Comparison of ENCODE assay signal across 24 cellular contexts in the genomic region with DNA sequence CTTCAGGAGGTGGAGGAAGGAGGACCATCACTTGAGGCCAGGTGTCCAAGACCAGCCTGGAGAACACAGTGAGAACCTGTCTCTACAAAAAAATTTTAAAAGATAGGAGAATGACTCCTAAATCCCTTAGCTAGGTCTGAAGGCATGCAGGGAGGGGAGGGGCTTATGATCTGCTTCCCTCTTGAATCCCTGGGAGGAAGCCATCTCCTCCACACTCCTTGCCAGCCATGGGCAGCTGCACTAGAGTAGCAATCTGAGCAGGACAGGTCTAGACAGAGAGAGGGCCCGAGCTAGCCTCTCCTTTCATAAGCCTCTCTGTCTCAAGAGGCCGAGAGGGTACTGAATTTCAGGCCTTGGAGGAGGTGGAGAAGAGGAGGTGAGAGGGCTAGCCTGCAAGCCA. TPM values are rescaled to one million over a fixed set of nuclear protein-coding genes. Genes with fewer than 3 reads are reported as not detected.
DNase-seq lines count a peak whose midpoint lies in the region; TF ChIP-seq lines count a peak whose summit lies in the region.
"Had no signal": no experiment of that assay in that cellular context is flagged by ENCODE, and none has a peak within 500 bp of the region (broad histone marks: within the 10 kb centered on the region; RNA-seq: fewer than 3 reads in every experiment).

No MANE protein-coding gene starts in this region.

- no peak overlapping the region for H3K9ac ChIP-seq in neural progenitor cell

- H3K4me1 Mint-ChIP-seq in neural progenitor cell (no peaks in the 10 kb centered on the region), Calu3 (ENCODE audit: low read depth, unreplicated experiment) (no peaks in the 10 kb centered on the region)
- H3K4me1 Mint-ChIP-seq: CD8-positive, alpha-beta memory T cell; T-cell had no signal

- H3K4me3 Mint-ChIP-seq in neural progenitor cell (peak overlapping the region; percentile 48), Calu3 (ENCODE audit: low read depth, unreplicated experiment) (no peak overlapping the region)
- H3K4me3 Mint-ChIP-seq: CD8-positive, alpha-beta memory T cell; T-cell had no signal

- H3F3A ChIP-seq in neural progenitor cell (ENCODE audit: low read depth), result no peaks in the 10 kb centered on the region

- H3K9me3 ChIP-seq in A673 (ENCODE audit: low read depth, low read length, poor library complexity, severe bottlenecking) (no peaks in the 10 kb centered on the region), HEK293 (ENCODE audit: control insufficient read depth, insufficient read depth, low read depth, low read length) (no peaks in the 10 kb centered on the region), neural progenitor cell (ENCODE audit: low read depth) (no peaks in the 10 kb centered on the region)

- H3K27ac ChIP-seq in A673 (ENCODE audit: low read depth, low read length, poor library complexity, severe bottlenecking), result no peak overlapping the region
- no peak overlapping the region for H3K27ac ChIP-seq in HEK293 (ENCODE audit: extremely low read depth, low read depth, low read length)
- no peak overlapping the region for H3K27ac ChIP-seq in neural progenitor cell
- no peak overlapping the region for H3K27ac ChIP-seq in dorsolateral prefrontal cortex
- H3K27ac ChIP-seq: C4-2B, HL-60 had no signal

- CTCF ChIA-PET in A673 (lab: Charles Lee), result no interaction called here
- CTCF ChIA-PET in HEK293 (lab: Yijun Ruan, JAX), result no interaction called here
- CTCF ChIA-PET in Calu3 (lab: Charles Lee), result no interaction called here

- H3K4me2 ChIP-seq in neural progenitor cell, result no peak overlapping the region

- intact Hi-C loops in A673 (cut with micrococcal nuclease; ENCODE audit: unreplicated experiment), result no loop called here
- intact Hi-C loops in Calu3 (cut with micrococcal nuclease; ENCODE audit: unreplicated experiment), result no loop called here
- intact Hi-C loops in dorsolateral prefrontal cortex (cut with DNase I), result no loop called here

- no peaks in the 10 kb centered on the region for H3K27me3 ChIP-seq in A673 (replicated peaks; ENCODE audit: insufficient read depth, low read depth, low read length, poor library complexity)
- no peaks in the 10 kb centered on the region for H3K27me3 ChIP-seq in neural progenitor cell
- H3K27me3 ChIP-seq in dorsolateral prefrontal cortex, result no peaks in the 10 kb centered on the region

- H3K79me2 ChIP-seq in neural progenitor cell (ENCODE audit: low read depth), result no peaks in the 10 kb centered on the region

- BruUV-seq in A673 (replicated peaks; lab: Mats Ljungman, UMichigan), result no TSS peak
- BruUV-seq in Calu3 (replicated peaks; lab: Mats Ljungman, UMichigan), result no TSS peak

- H3K27me3 Mint-ChIP-seq in neural progenitor cell (ENCODE audit: insufficient read depth, low read depth) (peaks cover 3% of the 10 kb centered on the region), Calu3 (ENCODE audit: unreplicated experiment) (peaks cover 12% of the 10 kb centered on the region)
- H3K27me3 Mint-ChIP-seq: T-cell had no signal

- no peaks in the 10 kb centered on the region for H3K36me3 Mint-ChIP-seq in neural progenitor cell
- no peaks in the 10 kb centered on the region for H3K36me3 Mint-ChIP-seq in Calu3 (ENCODE audit: insufficient read depth, unreplicated experiment)
- H3K36me3 Mint-ChIP-seq: CD8-positive, alpha-beta memory T cell; T-cell had no signal

- no peak overlapping the region for H2AFZ ChIP-seq in neural progenitor cell (replicated peaks)

- H3K9me3 Mint-ChIP-seq in neural progenitor cell (peaks cover 2% of the 10 kb centered on the region), Calu3 (ENCODE audit: low read depth, unreplicated experiment) (no peaks in the 10 kb centered on the region)
- H3K9me3 Mint-ChIP-seq: T-cell had no signal

- no peak overlapping the region for H3K4me3 ChIP-seq in A673 (ENCODE audit: low read depth, low read length, poor library complexity, severe bottlenecking)
- H3K4me3 ChIP-seq in HEK293 (ENCODE audit: low read depth, low read length), result no peak overlapping the region
- H3K4me3 ChIP-seq in neural progenitor cell, result no peak overlapping the region
- no peak overlapping the region for H3K4me3 ChIP-seq in dorsolateral prefrontal cortex

- POLR2A ChIA-PET in A673 (lab: Charles Lee; ENCODE audit: low non-redundant PET) (no interaction called here), HEK293 (lab: Yijun Ruan, JAX) (no interaction called here)

- DNase-seq in A673 (ENCODE audit: low spot score) (peak; percentile 15), NCI-H226 (peak; percentile 42), neural progenitor cell (ENCODE audit: low spot score) (no peak), Calu3 (no peak), dorsolateral prefrontal cortex (no peak)
- DNase-seq in activated CD8-positive, alpha-beta memory T cell treated with anti-CD3 and anti-CD28 coated beads, Interleukin-2, amount 50 U/mL, for 48 hours, result no peak
- DNase-seq: CD8-positive, alpha-beta memory T cell; EL; GF-D8; KBM-7; NCI-H1092 treated with DMSO at 0.1 percent for 48 hours; NCI-H1436 treated with DMSO at 0.1 percent for 48 hours; NCI-H1930; NCI-H2171 treated with DMSO at 0.1 percent for 48 hours; NK-92 treated with Interleukin-12 subunit alpha and Interleukin-12 subunit beta, amount 100 ng/mL, for 24 hours; SIG-M5; T-cell had no signal

- TF ChIP-seq CTCF in A673 (conservative IDR thresholded peaks at IDR 0.05; ENCODE audit: low read depth, low read length) (no peak), HEK293 (tag by site-specific recombination; IDR thresholded peaks at IDR 0.05) (no peak), neural progenitor cell (IDR thresholded peaks at IDR 0.05) (no peak), Calu3 (IDR thresholded peaks at IDR 0.05; ENCODE audit: unreplicated experiment) (no peak), dorsolateral prefrontal cortex (IDR thresholded peaks at IDR 0.05 in 54 of 56, conservative IDR thresholded peaks at IDR 0.05 in 2 of 56; ENCODE audit: low read depth in 1 of 56, partially characterized antibody in 56 of 56) (no peak)

- H3K4me1 ChIP-seq in A673 (ENCODE audit: insufficient read depth, low read length, poor library complexity, severe bottlenecking), result no peaks in the 10 kb centered on the region
- 0 out of 2 replicates have a peak, but pooled peaks cover 3% of the 10 kb centered on the region for H3K4me1 ChIP-seq in HEK293 (ENCODE audit: control insufficient read depth, insufficient read depth, low read length)
- no peaks in the 10 kb centered on the region for H3K4me1 ChIP-seq in neural progenitor cell

- no peaks in the 10 kb centered on the region for H3K36me3 ChIP-seq in A673 (ENCODE audit: insufficient read depth, low read length, poor library complexity, severe bottlenecking)
- H3K36me3 ChIP-seq in HEK293 (ENCODE audit: control insufficient read depth in 2 of 2, insufficient read depth in 1 of 2, low read length in 2 of 2), result no peaks in the 10 kb centered on the region
- H3K36me3 ChIP-seq in neural progenitor cell, result no peaks in the 10 kb centered on the region

- H3K27ac Mint-ChIP-seq in neural progenitor cell (no peak overlapping the region), Calu3 (ENCODE audit: unreplicated experiment) (no peak overlapping the region)
- H3K27ac Mint-ChIP-seq: CD8-positive, alpha-beta memory T cell; T-cell had no signal

- no peaks in the 10 kb centered on the region for H4K20me1 ChIP-seq in neural progenitor cell (ENCODE audit: low read depth)

TF ChIP-seq in HEK293, 187 proteins besides CTCF, POLR2A, EP300 and RAD21:
- TF ChIP-seq ZNF521 (tag by site-specific recombination; IDR thresholded peaks at IDR 0.05) (no peak), ZBTB17 (tag by site-specific recombination; IDR thresholded peaks at IDR 0.05) (peak; percentile 74)

RNA-seq across cellular contexts. Expression of a gene that starts 42.5 kb away (rescaled TPM):
- total RNA-seq in A673 (2021) (0.80 and 1.4 TPM in 2 replicates), neural progenitor cell (ENCODE audit: low replicate concordance) (not detected in 2 replicates), Calu3 (2022) (not detected in 2 replicates), dorsolateral prefrontal cortex (1 to 10 TPM in 22 of 120 experiments, under 1 TPM in 5, not detected in 93; 0.91 to 2.4 (median 1.3) TPM)
- total RNA-seq: CD8-positive, alpha-beta memory T cell; H1; HepG2; HT-29; NCI-H460; T-cell had no signal

Comparison
In these comparisons a context has a peak if more than half of its experiments do, and no peak if none do; other contexts are left out.
1. DNase-seq: peak in A673 (single experiment) and NCI-H226 (single experiment); none in neural progenitor cell (single experiment), Calu3 (single experiment), dorsolateral prefrontal cortex (0 of 10) and activated CD8-positive, alpha-beta memory T cell treated with anti-CD3 and anti-CD28 coated beads, Interleukin-2, amount 50 U/mL, for 48 hours (single experiment).